7 cellular contexts compared by ENCODE assay signal in genomic region chr3:194485876-194486539, GRCh38. TPM values are rescaled to one million over a fixed set of nuclear protein-coding genes. Genes with fewer than 3 reads are reported as not detected.
DNase-seq lines count a peak whose midpoint lies in the region; ATAC-seq and TF ChIP-seq lines count a peak whose summit lies in the region.

No MANE protein-coding gene starts in this region.

- peak overlapping the region; percentile 60 for H3K4me3 ChIP-seq in astrocyte of the cerebellum (ENCODE audit: low read depth, low read length)
- peak overlapping the region; percentile 84 for H3K4me3 ChIP-seq in iPS DF 6.9 (ENCODE audit: low read length)
- peak overlapping the region; percentile 73 for H3K4me3 ChIP-seq in smooth muscle cell

- H3K4me1 ChIP-seq in iPS DF 6.9 (ENCODE audit: control insufficient read depth, insufficient read depth, low read length) (no peaks in the 10 kb centered on the region), smooth muscle cell (ENCODE audit: low read depth) (peaks cover 19% of the 10 kb centered on the region)

- peaks cover 19% of the 10 kb centered on the region for H4K20me1 ChIP-seq in smooth muscle cell (ENCODE audit: low read depth)

- H3K4me1 Mint-ChIP-seq in T-helper 1 cell treated with Interleukin-12 subunit alpha and Interleukin-12 subunit beta and Interleukin-4 antibody, amounts not matched to agents 30 μg/mL and 1 μg/mL, for 36 hours (ENCODE audit: low read depth) = peaks cover 51% of the 10 kb centered on the region

- H3F3A ChIP-seq in smooth muscle cell (ENCODE audit: low read depth) = peaks cover 39% of the 10 kb centered on the region

- H3K79me2 ChIP-seq in smooth muscle cell (ENCODE audit: low read depth) = peaks cover 53% of the 10 kb centered on the region

- H3K4me2 ChIP-seq in smooth muscle cell = peak overlapping the region; percentile 98

- H3K36me3 ChIP-seq in iPS DF 6.9 (ENCODE audit: control insufficient read depth, insufficient read depth, low read length) = no peaks in the 10 kb centered on the region; the same call in 1 of the 2 replicates
- no peaks in the 10 kb centered on the region for H3K36me3 ChIP-seq in smooth muscle cell (ENCODE audit: low read depth)

- no peaks in the 10 kb centered on the region for H3K27me3 Mint-ChIP-seq in T-helper 1 cell treated with Interleukin-12 subunit alpha and Interleukin-12 subunit beta and Interleukin-4 antibody, amounts not matched to agents 30 μg/mL and 1 μg/mL, for 36 hours (ENCODE audit: low read depth)

- peaks cover 29% of the 10 kb centered on the region for H3K36me3 Mint-ChIP-seq in T-helper 1 cell treated with Interleukin-12 subunit alpha and Interleukin-12 subunit beta and Interleukin-4 antibody, amounts not matched to agents 30 μg/mL and 1 μg/mL, for 36 hours (ENCODE audit: low read depth)

- H3K4me3 Mint-ChIP-seq in T-helper 1 cell treated with Interleukin-12 subunit alpha and Interleukin-12 subunit beta and Interleukin-4 antibody, amounts not matched to agents 30 μg/mL and 1 μg/mL, for 36 hours = peak overlapping the region; percentile 90

- DNase-seq in astrocyte of the cerebellum (ENCODE audit: low read depth) (no peak), iPS DF 6.9 (ENCODE audit: low read depth, low spot score) (no peak), smooth muscle cell (lab: John Stamatoyannopoulos, UW; ENCODE audit: unreplicated experiment) (peak; percentile 13), hippocampal formation (lab: John Stamatoyannopoulos, UW) (no peak)

- peak; percentile 16 for ATAC-seq in GM18868 (IDR thresholded peaks at IDR 0.05; ENCODE audit: unreplicated experiment)
- ATAC-seq in HG03039 (IDR thresholded peaks at IDR 0.05; ENCODE audit: unreplicated experiment) = peak; percentile 12

- H3K27ac ChIP-seq in iPS DF 6.9 (ENCODE audit: low read length) = no peak overlapping the region
- peak overlapping the region; percentile 86 for H3K27ac ChIP-seq in smooth muscle cell (ENCODE audit: low read depth)

- H3K9ac ChIP-seq in smooth muscle cell (ENCODE audit: low read depth) = peak overlapping the region; percentile 92

- H3K27me3 ChIP-seq in iPS DF 6.9 (ENCODE audit: control insufficient read depth, insufficient read depth, low read length) = no peaks in the 10 kb centered on the region
- no peaks in the 10 kb centered on the region for H3K27me3 ChIP-seq in smooth muscle cell (ENCODE audit: low read depth)

- no peak overlapping the region for H2AFZ ChIP-seq in smooth muscle cell (ENCODE audit: low read depth)

- TF ChIP-seq CTCF in astrocyte of the cerebellum (IDR thresholded peaks at IDR 0.05; ENCODE audit: low read depth, low read length, missing control alignments) (peak; percentile 36), smooth muscle cell (IDR thresholded peaks at IDR 0.05; ENCODE audit: borderline replicate concordance, insufficient read depth, poor library complexity, severe bottlenecking) (peak; percentile 23)

- H3K9me3 ChIP-seq in iPS DF 6.9 (ENCODE audit: control insufficient read depth, insufficient read depth, low read length) = no peaks in the 10 kb centered on the region
- H3K9me3 ChIP-seq in smooth muscle cell (replicated peaks; ENCODE audit: low read depth) = no peaks in the 10 kb centered on the region

- in situ Hi-C loops in astrocyte of the cerebellum (cut with HindIII; ENCODE audit: low sequenced_read_pairs) = loop anchor here (5.0 kb wide), 1 partner anchor 66 kb away; no protein-coding TSS in a partner anchor

- WGBS in iPS DF 6.9 (ENCODE audit: insufficient coverage, insufficient read length) = no CpG with 5 or more reads among the region's 42 CpGs
- WGBS in smooth muscle cell (ENCODE audit: low lambda C conversion rate) = 1% methylated on average over 19 of the region's 42 CpGs

- H3K27ac Mint-ChIP-seq in T-helper 1 cell treated with Interleukin-12 subunit alpha and Interleukin-12 subunit beta and Interleukin-4 antibody, amounts not matched to agents 30 μg/mL and 1 μg/mL, for 36 hours = peak overlapping the region; percentile 95

- H3K9me3 Mint-ChIP-seq in T-helper 1 cell treated with Interleukin-12 subunit alpha and Interleukin-12 subunit beta and Interleukin-4 antibody, amounts not matched to agents 30 μg/mL and 1 μg/mL, for 36 hours = no peaks in the 10 kb centered on the region

RNA-seq across cellular contexts. Expression of gene ATP13A3, which starts 0.8 kb away (rescaled TPM):
- 65.3 and 128 TPM in 2 replicates for total RNA-seq in smooth muscle cell
- polyA plus RNA-seq in smooth muscle cell = 13.0 and 13.5 TPM in 2 replicates
